In genomic region chr17:41466988-41467387, GRCh38 we compare ENCODE assay signal across 29 cellular contexts. TPM values are rescaled to one million over a fixed set of nuclear protein-coding genes. Genes with fewer than 3 reads are reported as not detected.
"Had no signal": no experiment of that assay in that cellular context is flagged by ENCODE, and none has a peak within 500 bp of the region (broad histone marks: within the 10 kb centered on the region; RNA-seq: fewer than 3 reads in every experiment).

Gene KRT32 (minus strand): TSS chr17:41467386. CDS start chr17:41467325, 61 bp downstream.

- H3K27ac ChIP-seq: dorsolateral prefrontal cortex, foreskin keratinocyte, gastroesophageal sphincter, heart left ventricle, hepatocyte, left lung, psoas muscle, sigmoid colon, stomach, testis, tibial artery, upper lobe of left lung had no signal

- H3K9me3 Mint-ChIP-seq: natural killer cell; stimulated activated effector memory CD8-positive, alpha-beta T cell treated with anti-CD3 and anti-CD28 coated beads, Interleukin-12 subunit alpha, Interleukin-12 subunit beta, amount 100 ng/mL, for 72 hours had no signal

- H3K36me3 Mint-ChIP-seq: natural killer cell; stimulated activated effector memory CD8-positive, alpha-beta T cell treated with anti-CD3 and anti-CD28 coated beads, Interleukin-12 subunit alpha, Interleukin-12 subunit beta, amount 100 ng/mL, for 72 hours had no signal

- H3K4me2 ChIP-seq: hepatocyte had no signal

- DNase-seq: cerebellar nuclear complex; dorsolateral prefrontal cortex; effector CD4-positive, alpha-beta T cell; foreskin keratinocyte; heart left ventricle; left cardiac atrium; left lung; natural killer cell; psoas muscle; right cardiac atrium; sigmoid colon; stimulated activated CD4-positive, alpha-beta T cell treated with anti-CD3 and anti-CD28 coated beads, Interleukin-2, amount 100 ng/mL, for 24 hours; stimulated activated CD4-positive, alpha-beta T cell treated with anti-CD3 and anti-CD28 coated beads, Interleukin-4, amount 100 ng/mL, for 24 hours; stimulated activated naive CD4-positive, alpha-beta T cell treated with Interleukin-2 at 50 U/mL for 16 hours; stomach; testis; tibial artery had no signal

- H2AFZ ChIP-seq: hepatocyte had no signal

- ATAC-seq: esophagus mucosa; foreskin keratinocyte; gastroesophageal sphincter; heart left ventricle; left cardiac atrium; left lung; natural killer cell; psoas muscle; right cardiac atrium; stimulated activated effector memory CD8-positive, alpha-beta T cell treated with anti-CD3 and anti-CD28 coated beads, Interleukin-12 subunit alpha, Interleukin-12 subunit beta, amount 100 ng/mL, for 72 hours had no signal

- H3K4me1 Mint-ChIP-seq: natural killer cell; stimulated activated effector memory CD8-positive, alpha-beta T cell treated with anti-CD3 and anti-CD28 coated beads, Interleukin-12 subunit alpha, Interleukin-12 subunit beta, amount 100 ng/mL, for 72 hours had no signal

- H3K79me2 ChIP-seq: hepatocyte had no signal

- H3K4me1 ChIP-seq: psoas muscle, tibial artery had no signal

- H3K36me3 ChIP-seq: gastroesophageal sphincter, heart left ventricle, left lung, sigmoid colon, stomach, tibial artery, upper lobe of left lung had no signal

- H3K4me3 Mint-ChIP-seq: natural killer cell; stimulated activated effector memory CD8-positive, alpha-beta T cell treated with anti-CD3 and anti-CD28 coated beads, Interleukin-12 subunit alpha, Interleukin-12 subunit beta, amount 100 ng/mL, for 72 hours had no signal

- H3K27ac Mint-ChIP-seq: natural killer cell; stimulated activated effector memory CD8-positive, alpha-beta T cell treated with anti-CD3 and anti-CD28 coated beads, Interleukin-12 subunit alpha, Interleukin-12 subunit beta, amount 100 ng/mL, for 72 hours had no signal

- H3K9me3 ChIP-seq: left lung, psoas muscle, testis, upper lobe of left lung had no signal

- H3K27me3 ChIP-seq: gastroesophageal sphincter, hepatocyte, left lung, sigmoid colon, stomach, testis, upper lobe of left lung had no signal

- H3K4me3 ChIP-seq: dorsolateral prefrontal cortex, gastroesophageal sphincter, heart left ventricle, hepatocyte, left lung, psoas muscle, sigmoid colon, stomach, testis, tibial artery, upper lobe of left lung had no signal

RNA-seq across cellular contexts. Expression of gene KRT32, which starts in this region (rescaled TPM):
- total RNA-seq: dorsolateral prefrontal cortex, foreskin keratinocyte, hepatocyte, kidney epithelial cell, left cardiac atrium, left lung, mononuclear cell, natural killer cell, osteocyte, renal cortical epithelial cell, right cardiac atrium, sigmoid colon, skeletal muscle tissue, stomach, subcutaneous adipose tissue, upper lobe of left lung had no signal
- polyA plus RNA-seq: foreskin keratinocyte, hepatocyte, neural cell, right cardiac atrium, sigmoid colon had no signal
